20 cellular contexts compared by ENCODE assay signal in the genomic region with DNA sequence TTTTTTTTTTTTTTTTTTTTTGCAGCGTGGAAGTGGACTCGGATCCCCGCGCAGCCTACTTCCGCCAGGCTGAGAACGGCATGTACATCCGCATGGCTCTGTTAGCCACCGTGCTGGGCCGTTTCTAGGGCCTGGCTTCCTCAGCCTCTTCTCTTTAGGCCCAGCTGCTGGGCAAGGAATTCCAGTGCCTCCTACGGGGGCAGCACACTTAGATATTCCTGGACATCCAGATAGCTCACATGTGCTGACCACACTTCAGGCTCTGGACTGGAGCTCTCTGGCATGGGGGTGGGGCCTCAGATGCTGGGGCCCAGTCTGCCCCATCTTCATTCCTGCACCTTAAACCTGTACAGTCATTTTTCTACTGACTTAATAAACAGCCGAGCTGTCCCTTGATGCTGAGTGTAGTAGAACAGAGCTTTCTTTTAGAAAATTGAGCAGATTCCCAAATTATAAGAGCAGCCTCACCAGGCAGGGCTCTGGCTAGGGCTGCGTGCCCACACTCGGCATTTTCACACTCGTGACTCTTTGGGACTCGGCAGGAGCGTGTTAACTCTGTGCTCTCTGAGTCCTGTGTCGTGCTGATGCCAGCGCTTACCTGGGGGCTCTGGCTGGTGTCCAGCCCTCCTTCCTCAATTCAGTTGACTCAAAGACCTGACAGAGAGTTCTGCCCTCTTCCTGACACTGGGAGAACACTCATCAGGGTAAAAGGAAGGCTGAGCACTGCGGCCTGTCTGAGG. TPM values are rescaled to one million over a fixed set of nuclear protein-coding genes. Genes with fewer than 3 reads are reported as not detected.
"Had no signal": no experiment of that assay in that cellular context is flagged by ENCODE, and none has a peak within 500 bp of the region (broad histone marks: within the 10 kb centered on the region; RNA-seq: fewer than 3 reads in every experiment).

No MANE protein-coding gene starts in this region.

- H3K9me3 ChIP-seq: adrenal gland, mucosa of descending colon, pancreas, sigmoid colon, upper lobe of right lung had no signal

- ATAC-seq: activated naive CD4-positive, alpha-beta T cell treated with anti-CD3 and anti-CD28 coated beads, Interleukin-2, amount 50 U/mL, for 72 hours; left lobe of liver; mucosa of descending colon; naive thymus-derived CD8-positive, alpha-beta T cell; pancreas; upper lobe of right lung had no signal

- H3K27ac ChIP-seq: adrenal gland, dorsolateral prefrontal cortex, epithelial cell of prostate, pancreas, sigmoid colon, upper lobe of right lung had no signal

- H3K4me3 ChIP-seq: adrenal gland, dorsolateral prefrontal cortex, mucosa of descending colon, pancreas, sigmoid colon, upper lobe of right lung had no signal

- FAIRE-seq: keratinocyte, pancreas had no signal

- H3K27me3 Mint-ChIP-seq: naive thymus-derived CD8-positive, alpha-beta T cell had no signal

- H3K4me1 Mint-ChIP-seq: memory B cell had no signal

- H3K27ac Mint-ChIP-seq: memory B cell had no signal

- H3K4me1 ChIP-seq: adrenal gland, pancreas, sigmoid colon, upper lobe of right lung had no signal

- DNase-seq: activated CD4-positive, alpha-beta T cell treated with anti-CD3 and anti-CD28 coated beads, Interleukin-2, amount 50 U/mL, for 4 hours; activated gamma-delta T cell; adrenal gland; dorsolateral prefrontal cortex; hypothalamus; mucosa of descending colon; sigmoid colon; stimulated activated CD8-positive, alpha-beta memory T cell treated with anti-CD3 and anti-CD28 coated beads, Interleukin-4, amount 100 ng/mL, for 48 hours; stimulated activated naive CD4-positive, alpha-beta T cell; upper lobe of right lung had no signal

- H3K4me3 Mint-ChIP-seq: memory B cell; naive thymus-derived CD8-positive, alpha-beta T cell had no signal

- H3K9me3 Mint-ChIP-seq: activated naive CD4-positive, alpha-beta T cell treated with anti-CD3 and anti-CD28 coated beads, Interleukin-2, amount 50 U/mL, for 72 hours; memory B cell; naive thymus-derived CD8-positive, alpha-beta T cell had no signal

- H3K27me3 ChIP-seq: adrenal gland, dorsolateral prefrontal cortex, pancreas, sigmoid colon, upper lobe of right lung had no signal

RNA-seq across cellular contexts. Expression of a gene that starts 19.3 kb away (rescaled TPM):
- total RNA-seq: left lobe of liver; naive thymus-derived CD8-positive, alpha-beta T cell; pulmonary artery endothelial cell had no signal
- polyA plus RNA-seq: keratinocyte had no signal

RNA-seq across cellular contexts. Expression of a gene that starts 31.7 kb away (rescaled TPM):
- total RNA-seq: activated CD8-positive, alpha-beta memory T cell treated with anti-CD3 and anti-CD28 coated beads for 36 hours; activated naive CD4-positive, alpha-beta T cell treated with anti-CD3 and anti-CD28 coated beads, Interleukin-2, amount 50 U/mL, for 72 hours; left lobe of liver; naive thymus-derived CD8-positive, alpha-beta T cell; pulmonary artery endothelial cell; T-helper 2 cell treated with Interferon-gamma antibody and Interleukin-4, amounts not matched to agents 100 ng/mL and 5 ng/mL, for 36 hours; upper lobe of right lung had no signal
- polyA plus RNA-seq: keratinocyte; naive thymus-derived CD8-positive, alpha-beta T cell; sigmoid colon had no signal
